Comparison of ENCODE assay signal across 8 cellular contexts in the genomic region with DNA sequence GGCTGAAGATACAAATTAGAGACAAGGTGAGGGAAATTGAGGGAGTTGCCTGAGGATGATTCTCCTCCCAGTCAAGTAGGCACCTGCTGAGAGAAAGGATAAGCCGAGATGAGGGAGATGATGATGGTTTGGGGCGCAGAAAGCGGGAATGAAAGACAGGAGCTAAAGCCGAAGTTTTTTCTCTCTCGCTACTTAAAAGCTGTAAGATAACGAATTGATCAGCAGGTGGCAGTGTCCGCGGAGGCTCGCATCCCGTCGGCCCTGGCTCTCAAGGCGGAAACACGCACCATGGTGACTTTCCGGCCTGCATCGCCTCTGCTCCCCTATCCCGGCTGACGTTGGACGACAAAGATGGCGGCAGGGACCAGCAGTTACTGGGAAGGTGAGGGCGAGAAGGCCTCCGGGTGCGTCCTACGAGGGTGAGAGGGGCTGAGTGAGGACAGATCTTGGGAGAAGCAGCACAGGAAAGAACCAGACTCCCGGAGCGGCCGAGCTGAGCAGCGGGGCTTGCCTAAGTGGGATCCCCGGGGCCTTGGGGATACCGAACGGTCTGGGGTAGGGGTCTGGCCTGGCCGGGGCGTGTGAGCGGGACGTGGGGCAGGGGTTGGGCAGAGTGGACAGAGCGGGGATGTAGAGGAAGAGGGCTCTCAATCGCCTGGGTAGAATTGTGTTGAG. TPM values are rescaled to one million over a fixed set of nuclear protein-coding genes. Genes with fewer than 3 reads are reported as not detected.
DNase-seq lines count a peak whose midpoint lies in the region; ATAC-seq, FAIRE-seq and TF ChIP-seq lines count a peak whose summit lies in the region.

A gene (plus strand): TSS at position 326 of the 675 bp plus-strand sequence. CDS start 26 bp downstream, at position 352.

- peak; percentile 84 for FAIRE-seq in bronchial epithelial cell (lab: Jason Lieb, UNC)
- peak; percentile 19 for FAIRE-seq in small intestine (lab: Jason Lieb, UNC)

- peak within 1 kb of the TSS; percentile 71 to 87 for H3K27ac ChIP-seq in small intestine (ENCODE audit: low read depth in 1 of 2, low read length in 1 of 2)

- DNase-seq in AG08395 (ENCODE audit: low spot score) (peak; percentile 93), NCI-H2196 treated with DMSO at 0.1 percent for 48 hours (lab: John Stamatoyannopoulos, UW; ENCODE audit: unreplicated experiment) (peak; percentile 66), bronchial epithelial cell (ENCODE audit: low read depth) (peak; percentile 89), iPS-NIHi11 (ENCODE audit: low spot score) (peak; percentile 96), small intestine (peak; percentile 96)

- TF ChIP-seq CTCF in WI38 (IDR thresholded peaks at IDR 0.05; ENCODE audit: low read depth, low read length) (peak; percentile 59), bronchial epithelial cell (IDR thresholded peaks at IDR 0.05; ENCODE audit: insufficient read depth, low read length, severe bottlenecking) (peak; percentile 88)

- ATAC-seq in GM18870 (IDR thresholded peaks at IDR 0.05; ENCODE audit: unreplicated experiment) (peak; percentile 89), HG03135 (IDR thresholded peaks at IDR 0.05; ENCODE audit: unreplicated experiment) (peak; percentile 91)

- peaks cover 0 to 7% of the 10 kb centered on the region in 2 donors for H3K4me1 ChIP-seq in small intestine (ENCODE audit: control insufficient read depth in 2 of 2, insufficient read depth in 1 of 2, low read depth in 1 of 2, low read length in 1 of 2)

- H3K9me3 ChIP-seq in small intestine (ENCODE audit: control insufficient read depth, low read depth) = no peaks in the 10 kb centered on the region

- H3K36me3 ChIP-seq in bronchial epithelial cell (ENCODE audit: control insufficient read depth, insufficient read depth, low read length) (peaks cover 1% of the 10 kb centered on the region), small intestine (ENCODE audit: control insufficient read depth in 2 of 2, insufficient read depth in 2 of 2, low read length in 2 of 2) (peaks cover 0 to 4% of the 10 kb centered on the region in 2 donors)

- H3K27me3 ChIP-seq in bronchial epithelial cell (ENCODE audit: control insufficient read depth, insufficient read depth, low read length) (no peaks in the 10 kb centered on the region), small intestine (ENCODE audit: control insufficient read depth in 2 of 2, insufficient read depth in 2 of 2, low read length in 2 of 2) (no peaks in the 10 kb centered on the region)

- 0 to 1% (median 1%) methylated on average over 35 to 36 of the region's 36 CpGs for WGBS in small intestine, 3 donors

- H3K4me3 ChIP-seq in WI38 (ENCODE audit: low read depth, low read length) (peak within 1 kb of the TSS; percentile 95), bronchial epithelial cell (ENCODE audit: low read depth, low read length) (peak within 1 kb of the TSS; percentile 97), small intestine (ENCODE audit: low read depth in 1 of 2, low read length in 2 of 2) (peak within 1 kb of the TSS; percentile 63 to 80)

RNA-seq across cellular contexts. Expression of the gene that starts here (rescaled TPM):
- 18.3 and 38.7 TPM in 2 replicates for total RNA-seq in bronchial epithelial cell
- polyA plus RNA-seq in small intestine = 10 to 100 TPM; 13.2 to 22.7 (median 14.5) TPM

Comparison
In these comparisons a context has a peak if more than half of its experiments do, and no peak if none do; other contexts are left out.
1. Peak in every context shown above with its lines: DNase-seq, ATAC-seq, H3K4me3 ChIP-seq and H3K27ac ChIP-seq.